Comparison of ENCODE assay signal across 1 cellular context in the genomic region with DNA sequence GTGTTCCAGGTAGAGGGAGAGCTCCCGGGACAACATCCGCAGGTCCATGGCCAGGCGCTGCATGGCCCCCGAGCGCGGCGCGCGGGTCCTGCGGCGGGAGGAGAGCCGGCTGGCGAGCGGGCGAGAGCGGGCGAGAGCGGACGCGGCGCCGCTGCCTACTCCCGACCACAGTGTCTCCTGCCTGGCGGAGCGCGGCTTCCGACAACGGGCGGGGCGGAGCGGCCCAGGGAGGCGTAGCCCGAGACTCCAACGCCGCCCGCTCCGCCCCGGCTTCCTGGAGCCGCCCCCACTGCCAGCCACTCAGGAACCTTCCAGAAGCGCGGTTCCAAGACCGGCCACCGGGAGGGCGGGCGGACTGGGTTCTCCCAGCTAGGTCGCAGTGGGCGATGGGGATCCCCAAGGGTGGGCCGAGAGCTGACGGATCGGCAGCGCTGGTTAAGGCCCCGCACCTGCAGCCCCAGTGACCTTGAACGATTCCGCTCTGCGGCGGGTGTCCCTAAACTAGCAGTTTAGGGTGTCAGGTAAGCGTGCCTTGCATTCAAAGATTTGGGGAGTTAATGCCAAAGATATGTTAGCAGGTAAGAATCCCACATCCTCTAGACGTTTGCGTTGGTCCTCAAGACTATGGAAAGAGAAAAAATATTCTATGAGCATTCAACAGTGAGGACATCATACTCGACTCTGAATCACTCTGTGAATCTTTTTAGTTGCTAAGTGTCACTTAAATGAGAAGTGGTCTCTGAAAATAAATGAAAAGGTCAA.
TF ChIP-seq lines count a peak whose summit lies in the region.

A gene with protein sequence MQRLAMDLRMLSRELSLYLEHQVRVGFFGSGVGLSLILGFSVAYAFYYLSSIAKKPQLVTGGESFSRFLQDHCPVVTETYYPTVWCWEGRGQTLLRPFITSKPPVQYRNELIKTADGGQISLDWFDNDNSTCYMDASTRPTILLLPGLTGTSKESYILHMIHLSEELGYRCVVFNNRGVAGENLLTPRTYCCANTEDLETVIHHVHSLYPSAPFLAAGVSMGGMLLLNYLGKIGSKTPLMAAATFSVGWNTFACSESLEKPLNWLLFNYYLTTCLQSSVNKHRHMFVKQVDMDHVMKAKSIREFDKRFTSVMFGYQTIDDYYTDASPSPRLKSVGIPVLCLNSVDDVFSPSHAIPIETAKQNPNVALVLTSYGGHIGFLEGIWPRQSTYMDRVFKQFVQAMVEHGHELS (minus strand): TSS at position 172 of the 762 bp plus-strand sequence. CDS start 109 bp downstream, at position 63.

TF ChIP-seq in K562, 482 proteins besides CTCF, POLR2A, EP300 and RAD21 (continued from another document and continues in another):
- TF ChIP-seq, protein P1, sequence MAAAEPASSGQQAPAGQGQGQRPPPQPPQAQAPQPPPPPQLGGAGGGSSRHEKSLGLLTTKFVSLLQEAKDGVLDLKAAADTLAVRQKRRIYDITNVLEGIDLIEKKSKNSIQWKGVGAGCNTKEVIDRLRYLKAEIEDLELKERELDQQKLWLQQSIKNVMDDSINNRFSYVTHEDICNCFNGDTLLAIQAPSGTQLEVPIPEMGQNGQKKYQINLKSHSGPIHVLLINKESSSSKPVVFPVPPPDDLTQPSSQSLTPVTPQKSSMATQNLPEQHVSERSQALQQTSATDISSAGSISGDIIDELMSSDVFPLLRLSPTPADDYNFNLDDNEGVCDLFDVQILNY (CRISPR knock-in tag; IDR thresholded peaks at IDR 0.05), result no peak
- peak; percentile 27; the same call in 1 of the 2 replicates for TF ChIP-seq HDAC2 (IDR thresholded peaks at IDR 0.05)
- TF ChIP-seq, protein P2, sequence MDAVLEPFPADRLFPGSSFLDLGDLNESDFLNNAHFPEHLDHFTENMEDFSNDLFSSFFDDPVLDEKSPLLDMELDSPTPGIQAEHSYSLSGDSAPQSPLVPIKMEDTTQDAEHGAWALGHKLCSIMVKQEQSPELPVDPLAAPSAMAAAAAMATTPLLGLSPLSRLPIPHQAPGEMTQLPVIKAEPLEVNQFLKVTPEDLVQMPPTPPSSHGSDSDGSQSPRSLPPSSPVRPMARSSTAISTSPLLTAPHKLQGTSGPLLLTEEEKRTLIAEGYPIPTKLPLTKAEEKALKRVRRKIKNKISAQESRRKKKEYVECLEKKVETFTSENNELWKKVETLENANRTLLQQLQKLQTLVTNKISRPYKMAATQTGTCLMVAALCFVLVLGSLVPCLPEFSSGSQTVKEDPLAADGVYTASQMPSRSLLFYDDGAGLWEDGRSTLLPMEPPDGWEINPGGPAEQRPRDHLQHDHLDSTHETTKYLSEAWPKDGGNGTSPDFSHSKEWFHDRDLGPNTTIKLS (IDR thresholded peaks at IDR 0.05; ENCODE audit: borderline replicate concordance, low read depth), result peak; percentile 43; the same call in 1 of the 2 replicates
- TF ChIP-seq HNRNPL (IDR thresholded peaks at IDR 0.05; ENCODE audit: low read depth, low read length), result peak; percentile 37; the same call in 1 of the 2 replicates
- no peak for TF ChIP-seq ZNF445 (CRISPR knock-in tag; IDR thresholded peaks at IDR 0.05; ENCODE audit: low read depth)
- TF ChIP-seq, protein P3, sequence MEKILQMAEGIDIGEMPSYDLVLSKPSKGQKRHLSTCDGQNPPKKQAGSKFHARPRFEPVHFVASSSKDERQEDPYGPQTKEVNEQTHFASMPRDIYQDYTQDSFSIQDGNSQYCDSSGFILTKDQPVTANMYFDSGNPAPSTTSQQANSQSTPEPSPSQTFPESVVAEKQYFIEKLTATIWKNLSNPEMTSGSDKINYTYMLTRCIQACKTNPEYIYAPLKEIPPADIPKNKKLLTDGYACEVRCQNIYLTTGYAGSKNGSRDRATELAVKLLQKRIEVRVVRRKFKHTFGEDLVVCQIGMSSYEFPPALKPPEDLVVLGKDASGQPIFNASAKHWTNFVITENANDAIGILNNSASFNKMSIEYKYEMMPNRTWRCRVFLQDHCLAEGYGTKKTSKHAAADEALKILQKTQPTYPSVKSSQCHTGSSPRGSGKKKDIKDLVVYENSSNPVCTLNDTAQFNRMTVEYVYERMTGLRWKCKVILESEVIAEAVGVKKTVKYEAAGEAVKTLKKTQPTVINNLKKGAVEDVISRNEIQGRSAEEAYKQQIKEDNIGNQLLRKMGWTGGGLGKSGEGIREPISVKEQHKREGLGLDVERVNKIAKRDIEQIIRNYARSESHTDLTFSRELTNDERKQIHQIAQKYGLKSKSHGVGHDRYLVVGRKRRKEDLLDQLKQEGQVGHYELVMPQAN (IDR thresholded peaks at IDR 0.05; ENCODE audit: borderline replicate concordance), result 0 out of 2 replicates have a peak, but pooled peaks have one; percentile 41
- TF ChIP-seq PHTF2 (CRISPR knock-in tag; IDR thresholded peaks at IDR 0.05), result peak; percentile 45; the same call in 1 of the 2 replicates
- TF ChIP-seq MXI1 (IDR thresholded peaks at IDR 0.05; ENCODE audit: low read depth, low read length), result no peak
- TF ChIP-seq, protein P4, sequence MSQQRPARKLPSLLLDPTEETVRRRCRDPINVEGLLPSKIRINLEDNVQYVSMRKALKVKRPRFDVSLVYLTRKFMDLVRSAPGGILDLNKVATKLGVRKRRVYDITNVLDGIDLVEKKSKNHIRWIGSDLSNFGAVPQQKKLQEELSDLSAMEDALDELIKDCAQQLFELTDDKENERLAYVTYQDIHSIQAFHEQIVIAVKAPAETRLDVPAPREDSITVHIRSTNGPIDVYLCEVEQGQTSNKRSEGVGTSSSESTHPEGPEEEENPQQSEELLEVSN (IDR thresholded peaks at IDR 0.05; ENCODE audit: borderline replicate concordance in 1 of 2, extremely low read depth in 1 of 2, insufficient read depth in 1 of 2, insufficient read length in 1 of 2, low read depth in 1 of 2, low read length in 1 of 2, poor library complexity in 1 of 2, severe bottlenecking in 1 of 2), result peak in 1 of 2 experiments; percentile 39
- TF ChIP-seq MAZ (CRISPR knock-in tag; conservative IDR thresholded peaks at IDR 0.05 in 1 of 2, IDR thresholded peaks at IDR 0.05 in 1 of 2), result peak; percentile 74 to 84
- no peak for TF ChIP-seq EZH2 (IDR thresholded peaks at IDR 0.05; ENCODE audit: borderline replicate concordance, low read depth, low read length)
- TF ChIP-seq YY1 (IDR thresholded peaks at IDR 0.05; ENCODE audit: borderline replicate concordance in 1 of 3, control insufficient read depth in 1 of 3, extremely low read depth in 1 of 3, insufficient read depth in 3 of 3, insufficient read length in 1 of 3, insufficient replicate concordance in 2 of 3, low read depth in 1 of 3, low read length in 2 of 3), result peak in 1 of 3 experiments; percentile 61
- TF ChIP-seq, protein P5, sequence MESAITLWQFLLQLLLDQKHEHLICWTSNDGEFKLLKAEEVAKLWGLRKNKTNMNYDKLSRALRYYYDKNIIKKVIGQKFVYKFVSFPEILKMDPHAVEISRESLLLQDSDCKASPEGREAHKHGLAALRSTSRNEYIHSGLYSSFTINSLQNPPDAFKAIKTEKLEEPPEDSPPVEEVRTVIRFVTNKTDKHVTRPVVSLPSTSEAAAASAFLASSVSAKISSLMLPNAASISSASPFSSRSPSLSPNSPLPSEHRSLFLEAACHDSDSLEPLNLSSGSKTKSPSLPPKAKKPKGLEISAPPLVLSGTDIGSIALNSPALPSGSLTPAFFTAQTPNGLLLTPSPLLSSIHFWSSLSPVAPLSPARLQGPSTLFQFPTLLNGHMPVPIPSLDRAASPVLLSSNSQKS (CRISPR knock-in tag; IDR thresholded peaks at IDR 0.05), result no peak
- TF ChIP-seq, protein P6, sequence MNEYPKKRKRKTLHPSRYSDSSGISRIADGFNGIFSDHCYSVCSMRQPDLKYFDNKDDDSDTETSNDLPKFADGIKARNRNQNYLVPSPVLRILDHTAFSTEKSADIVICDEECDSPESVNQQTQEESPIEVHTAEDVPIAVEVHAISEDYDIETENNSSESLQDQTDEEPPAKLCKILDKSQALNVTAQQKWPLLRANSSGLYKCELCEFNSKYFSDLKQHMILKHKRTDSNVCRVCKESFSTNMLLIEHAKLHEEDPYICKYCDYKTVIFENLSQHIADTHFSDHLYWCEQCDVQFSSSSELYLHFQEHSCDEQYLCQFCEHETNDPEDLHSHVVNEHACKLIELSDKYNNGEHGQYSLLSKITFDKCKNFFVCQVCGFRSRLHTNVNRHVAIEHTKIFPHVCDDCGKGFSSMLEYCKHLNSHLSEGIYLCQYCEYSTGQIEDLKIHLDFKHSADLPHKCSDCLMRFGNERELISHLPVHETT (CRISPR knock-in tag; conservative IDR thresholded peaks at IDR 0.05 in 1 of 2, IDR thresholded peaks at IDR 0.05 in 1 of 2), result 0 out of 4 replicates have a peak, but pooled peaks of 1 of the 2 experiments have one; percentile 27
- TF ChIP-seq, protein P7, sequence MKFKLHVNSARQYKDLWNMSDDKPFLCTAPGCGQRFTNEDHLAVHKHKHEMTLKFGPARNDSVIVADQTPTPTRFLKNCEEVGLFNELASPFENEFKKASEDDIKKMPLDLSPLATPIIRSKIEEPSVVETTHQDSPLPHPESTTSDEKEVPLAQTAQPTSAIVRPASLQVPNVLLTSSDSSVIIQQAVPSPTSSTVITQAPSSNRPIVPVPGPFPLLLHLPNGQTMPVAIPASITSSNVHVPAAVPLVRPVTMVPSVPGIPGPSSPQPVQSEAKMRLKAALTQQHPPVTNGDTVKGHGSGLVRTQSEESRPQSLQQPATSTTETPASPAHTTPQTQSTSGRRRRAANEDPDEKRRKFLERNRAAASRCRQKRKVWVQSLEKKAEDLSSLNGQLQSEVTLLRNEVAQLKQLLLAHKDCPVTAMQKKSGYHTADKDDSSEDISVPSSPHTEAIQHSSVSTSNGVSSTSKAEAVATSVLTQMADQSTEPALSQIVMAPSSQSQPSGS (CRISPR knock-in tag; IDR thresholded peaks at IDR 0.05), result no peak
- no peak for TF ChIP-seq SAFB2 (IDR thresholded peaks at IDR 0.05; ENCODE audit: borderline replicate concordance, low read depth, low read length, severe bottlenecking)
- no peak for TF ChIP-seq GATA2 (CRISPR knock-in tag; IDR thresholded peaks at IDR 0.05)
- TF ChIP-seq NONO (IDR thresholded peaks at IDR 0.05; ENCODE audit: low read depth in 2 of 2, low read length in 1 of 2), result peak in 1 of 2 experiments; percentile 92; a peak in 2 of 4 replicates
- TF ChIP-seq ETV1 (tag; conservative IDR thresholded peaks at IDR 0.05; ENCODE audit: low read depth), result no peak
- peak; percentile 38; the same call in 1 of the 2 replicates for TF ChIP-seq MYC (IDR thresholded peaks at IDR 0.05; ENCODE audit: low read depth, low read length)
- TF ChIP-seq MYC (CRISPR knock-in tag; IDR thresholded peaks at IDR 0.05; ENCODE audit: borderline replicate concordance, low read depth), result 0 out of 2 replicates have a peak, but pooled peaks have one; percentile 19
- TF ChIP-seq MIER1 (IDR thresholded peaks at IDR 0.05; ENCODE audit: low read depth), result no peak
- TF ChIP-seq ZNF232 (CRISPR knock-in tag; IDR thresholded peaks at IDR 0.05), result 0 out of 2 replicates have a peak, but pooled peaks have one; percentile 66
- no peak for TF ChIP-seq FOS (IDR thresholded peaks at IDR 0.05; ENCODE audit: extremely low read depth, insufficient read length)
- TF ChIP-seq HSF4 (CRISPR knock-in tag; IDR thresholded peaks at IDR 0.05; ENCODE audit: borderline replicate concordance), result no peak
- no peak for TF ChIP-seq U2AF1 (optimal IDR thresholded peaks at IDR 0.05; ENCODE audit: low read depth, low read length)
- TF ChIP-seq ZNF3 (CRISPR knock-in tag; IDR thresholded peaks at IDR 0.05), result no peak
- no peak; the same call in 1 of the 2 replicates for TF ChIP-seq ZNF12 (CRISPR knock-in tag; IDR thresholded peaks at IDR 0.05)
- peak; percentile 18 for TF ChIP-seq PCBP1 (IDR thresholded peaks at IDR 0.05; ENCODE audit: low read depth, low read length, poor library complexity, severe bottlenecking)
- no peak; a peak in 1 of 3 replicates for TF ChIP-seq CBX3 (IDR thresholded peaks at IDR 0.05; ENCODE audit: borderline replicate concordance in 1 of 2, low read length in 2 of 2)
- TF ChIP-seq, protein P8, sequence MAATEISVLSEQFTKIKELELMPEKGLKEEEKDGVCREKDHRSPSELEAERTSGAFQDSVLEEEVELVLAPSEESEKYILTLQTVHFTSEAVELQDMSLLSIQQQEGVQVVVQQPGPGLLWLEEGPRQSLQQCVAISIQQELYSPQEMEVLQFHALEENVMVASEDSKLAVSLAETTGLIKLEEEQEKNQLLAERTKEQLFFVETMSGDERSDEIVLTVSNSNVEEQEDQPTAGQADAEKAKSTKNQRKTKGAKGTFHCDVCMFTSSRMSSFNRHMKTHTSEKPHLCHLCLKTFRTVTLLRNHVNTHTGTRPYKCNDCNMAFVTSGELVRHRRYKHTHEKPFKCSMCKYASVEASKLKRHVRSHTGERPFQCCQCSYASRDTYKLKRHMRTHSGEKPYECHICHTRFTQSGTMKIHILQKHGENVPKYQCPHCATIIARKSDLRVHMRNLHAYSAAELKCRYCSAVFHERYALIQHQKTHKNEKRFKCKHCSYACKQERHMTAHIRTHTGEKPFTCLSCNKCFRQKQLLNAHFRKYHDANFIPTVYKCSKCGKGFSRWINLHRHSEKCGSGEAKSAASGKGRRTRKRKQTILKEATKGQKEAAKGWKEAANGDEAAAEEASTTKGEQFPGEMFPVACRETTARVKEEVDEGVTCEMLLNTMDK (IDR thresholded peaks at IDR 0.05; ENCODE audit: borderline replicate concordance, insufficient read depth, low read depth, low read length, poor library complexity, severe bottlenecking), result peak; percentile 8
- TF ChIP-seq FOXJ3 (CRISPR knock-in tag; IDR thresholded peaks at IDR 0.05), result no peak
- TF ChIP-seq FOXA1 (IDR thresholded peaks at IDR 0.05; ENCODE audit: borderline replicate concordance), result no peak
- TF ChIP-seq MTA3 (IDR thresholded peaks at IDR 0.05; ENCODE audit: borderline replicate concordance), result 0 out of 2 replicates have a peak, but pooled peaks have one; percentile 76
- TF ChIP-seq SMAD1 (IDR thresholded peaks at IDR 0.05; ENCODE audit: low read depth, low read length, partially characterized antibody), result no peak
- TF ChIP-seq ZNF431 (CRISPR knock-in tag; IDR thresholded peaks at IDR 0.05), result no peak
- TF ChIP-seq ELF1 (tag; IDR thresholded peaks at IDR 0.05), result 0 out of 2 replicates have a peak, but pooled peaks have one; percentile 32
- TF ChIP-seq RBM22 (IDR thresholded peaks at IDR 0.05; ENCODE audit: low read depth, low read length, poor library complexity, severe bottlenecking), result no peak
- no peak for TF ChIP-seq ZNF212 (CRISPR knock-in tag; IDR thresholded peaks at IDR 0.05)
- no peak for TF ChIP-seq HNRNPH1 (optimal IDR thresholded peaks at IDR 0.05; ENCODE audit: low read depth, low read length)
- no peak for TF ChIP-seq KLF6 (CRISPR knock-in tag; IDR thresholded peaks at IDR 0.05; ENCODE audit: borderline replicate concordance)
- peak; percentile 74 for TF ChIP-seq HNRNPLL (IDR thresholded peaks at IDR 0.05; ENCODE audit: low read depth, low read length, poor library complexity, severe bottlenecking)
- peak; percentile 90 for TF ChIP-seq CTBP1 (IDR thresholded peaks at IDR 0.05; ENCODE audit: borderline replicate concordance)
- TF ChIP-seq TARDBP (IDR thresholded peaks at IDR 0.05), result peak; percentile 47; the same call in 1 of the 2 replicates
- no peak for TF ChIP-seq FIP1L1 (IDR thresholded peaks at IDR 0.05; ENCODE audit: low read depth, low read length, poor library complexity, severe bottlenecking)
